8 cellular contexts compared by ENCODE assay signal in genomic region chr6:106630366-106630765, GRCh38. TPM values are rescaled to one million over a fixed set of nuclear protein-coding genes. Genes with fewer than 3 reads are reported as not detected.
DNase-seq lines count a peak whose midpoint lies in the region; ATAC-seq and TF ChIP-seq lines count a peak whose summit lies in the region.

No MANE protein-coding gene starts in this region.

- H3K27ac ChIP-seq in DND-41 (ENCODE audit: low read length), result peak overlapping the region; percentile 79; the same call in 1 of the 2 replicates
- H3K27ac ChIP-seq in neural progenitor cell, result no peak overlapping the region

- ATAC-seq in DND-41 (ENCODE audit: insufficient read depth, low read depth) (no peak), HG02870 (IDR thresholded peaks at IDR 0.05; ENCODE audit: unreplicated experiment) (no peak), HG02884 (IDR thresholded peaks at IDR 0.05; ENCODE audit: unreplicated experiment) (no peak), GM18498 (IDR thresholded peaks at IDR 0.05; ENCODE audit: unreplicated experiment) (no peak)

- H3F3A ChIP-seq in Loucy (ENCODE audit: low read depth) (no peaks in the 10 kb centered on the region), neural progenitor cell (ENCODE audit: low read depth) (peaks cover 14% of the 10 kb centered on the region)

- H3K4me2 ChIP-seq in DND-41 (ENCODE audit: insufficient read depth, low read length) (peak overlapping the region; percentile 96), Loucy (ENCODE audit: low read depth, low read length, poor library complexity, severe bottlenecking) (peak overlapping the region; percentile 98), neural progenitor cell (peak overlapping the region; percentile 86)

- TF ChIP-seq CTCF in DND-41 (IDR thresholded peaks at IDR 0.05; ENCODE audit: borderline replicate concordance, extremely low read depth, low read length, poor library complexity, severe bottlenecking) (no peak), Loucy (conservative IDR thresholded peaks at IDR 0.05; ENCODE audit: low read length) (no peak), neural progenitor cell (IDR thresholded peaks at IDR 0.05) (no peak)

- peaks cover 72% of the 10 kb centered on the region for H3K79me2 ChIP-seq in DND-41 (ENCODE audit: insufficient read depth, low read length)
- peaks cover 70% of the 10 kb centered on the region for H3K79me2 ChIP-seq in Loucy (ENCODE audit: insufficient read depth, low read length)
- H3K79me2 ChIP-seq in neural progenitor cell (ENCODE audit: low read depth), result peaks cover 69% of the 10 kb centered on the region

- DNase-seq in DND-41 (no peak), neural progenitor cell (ENCODE audit: low spot score) (no peak), hippocampal formation (lab: John Stamatoyannopoulos, UW) (no peak)

- H3K9me3 ChIP-seq in DND-41 (ENCODE audit: insufficient read depth, low read length, severe bottlenecking) (no peaks in the 10 kb centered on the region), Loucy (ENCODE audit: insufficient read depth, low read depth, low read length) (no peaks in the 10 kb centered on the region), neural progenitor cell (ENCODE audit: low read depth) (no peaks in the 10 kb centered on the region)

- peak overlapping the region; percentile 83 for H2AFZ ChIP-seq in DND-41 (ENCODE audit: low read depth, low read length)
- H2AFZ ChIP-seq in Loucy (ENCODE audit: low read length), result peak overlapping the region; percentile 82; the same call in 1 of the 2 replicates
- H2AFZ ChIP-seq in neural progenitor cell (replicated peaks), result no peak overlapping the region

- H3K36me3 ChIP-seq in DND-41 (ENCODE audit: insufficient read depth, low read length) (no peaks in the 10 kb centered on the region), Loucy (ENCODE audit: insufficient read depth, low read length) (no peaks in the 10 kb centered on the region), neural progenitor cell (no peaks in the 10 kb centered on the region)

- intact Hi-C loops in dendritic cell treated with granulocyte-macrophage colony-stimulating factor and Interleukin-4, amounts not matched to agents 40 ng/mL and 50 ng/mL, for 4 days (cut with micrococcal nuclease), result no loop called here

- peak overlapping the region; percentile 81 for H3K4me3 Mint-ChIP-seq in dendritic cell treated with granulocyte-macrophage colony-stimulating factor and Interleukin-4, amounts not matched to agents 40 ng/mL and 50 ng/mL, for 4 days
- H3K4me3 Mint-ChIP-seq in neural progenitor cell, result peak overlapping the region; percentile 96

- peak overlapping the region; percentile 91 for H3K27ac Mint-ChIP-seq in dendritic cell treated with granulocyte-macrophage colony-stimulating factor and Interleukin-4, amounts not matched to agents 40 ng/mL and 50 ng/mL, for 4 days
- H3K27ac Mint-ChIP-seq in neural progenitor cell, result no peak overlapping the region

- H3K9ac ChIP-seq in DND-41 (ENCODE audit: low read depth, low read length) (peak overlapping the region; percentile 65), Loucy (ENCODE audit: low read depth, low read length, poor library complexity, severe bottlenecking) (peak overlapping the region; percentile 83), neural progenitor cell (peak overlapping the region; percentile 92)

- peaks cover 24% of the 10 kb centered on the region for H3K4me1 Mint-ChIP-seq in dendritic cell treated with granulocyte-macrophage colony-stimulating factor and Interleukin-4, amounts not matched to agents 40 ng/mL and 50 ng/mL, for 4 days (ENCODE audit: low read depth)
- peaks cover 11% of the 10 kb centered on the region for H3K4me1 Mint-ChIP-seq in neural progenitor cell

- H3K4me1 ChIP-seq in DND-41 (ENCODE audit: insufficient read depth, low read length), result peaks cover 35% of the 10 kb centered on the region
- H3K4me1 ChIP-seq in Loucy (ENCODE audit: insufficient read depth, low read length, poor library complexity, severe bottlenecking), result peaks cover 13% of the 10 kb centered on the region
- H3K4me1 ChIP-seq in neural progenitor cell, result peaks cover 6% of the 10 kb centered on the region

- H3K9me2 ChIP-seq in Loucy (replicated peaks; ENCODE audit: low read depth, low read length), result no peaks in the 10 kb centered on the region

- H3K27me3 ChIP-seq in DND-41 (ENCODE audit: insufficient read depth, low read length, poor library complexity) (no peaks in the 10 kb centered on the region), Loucy (ENCODE audit: insufficient read depth, low read length, poor library complexity, severe bottlenecking) (no peaks in the 10 kb centered on the region), neural progenitor cell (no peaks in the 10 kb centered on the region)

- H3K36me3 Mint-ChIP-seq in dendritic cell treated with granulocyte-macrophage colony-stimulating factor and Interleukin-4, amounts not matched to agents 40 ng/mL and 50 ng/mL, for 4 days (ENCODE audit: low read depth), result peaks cover 22% of the 10 kb centered on the region
- H3K36me3 Mint-ChIP-seq in neural progenitor cell, result peaks cover 8% of the 10 kb centered on the region

- H4K20me1 ChIP-seq in DND-41 (ENCODE audit: insufficient read depth, low read length) (peaks cover 18% of the 10 kb centered on the region; the same call in 1 of the 2 replicates), Loucy (ENCODE audit: insufficient read depth, low read length, poor library complexity, severe bottlenecking) (no peaks in the 10 kb centered on the region), neural progenitor cell (ENCODE audit: low read depth) (no peaks in the 10 kb centered on the region)

- no peaks in the 10 kb centered on the region for H3K27me3 Mint-ChIP-seq in dendritic cell treated with granulocyte-macrophage colony-stimulating factor and Interleukin-4, amounts not matched to agents 40 ng/mL and 50 ng/mL, for 4 days
- H3K27me3 Mint-ChIP-seq in neural progenitor cell (ENCODE audit: insufficient read depth, low read depth), result no peaks in the 10 kb centered on the region

- H3K9me3 Mint-ChIP-seq in dendritic cell treated with granulocyte-macrophage colony-stimulating factor and Interleukin-4, amounts not matched to agents 40 ng/mL and 50 ng/mL, for 4 days, result no peaks in the 10 kb centered on the region
- no peaks in the 10 kb centered on the region for H3K9me3 Mint-ChIP-seq in neural progenitor cell

- H3K4me3 ChIP-seq in DND-41 (ENCODE audit: low read depth in 1 of 2, low read length in 2 of 2), result peak overlapping the region; percentile 57 to 68
- peak overlapping the region; percentile 86 for H3K4me3 ChIP-seq in Loucy (ENCODE audit: low read length, poor library complexity, severe bottlenecking)
- peak overlapping the region; percentile 89 for H3K4me3 ChIP-seq in neural progenitor cell

RNA-seq across cellular contexts. Expression of gene QRSL1, which starts 1.0 kb away (rescaled TPM):
- total RNA-seq in neural progenitor cell (ENCODE audit: low replicate concordance), result 15.0 and 23.0 TPM in 2 replicates

RNA-seq across cellular contexts. Expression of gene RTN4IP1, which starts 1.1 kb away (rescaled TPM):
- total RNA-seq in neural progenitor cell (ENCODE audit: low replicate concordance), result 10.2 and 11.8 TPM in 2 replicates
